16 cellular contexts compared by ENCODE assay signal in genomic region chr7:43568529-43568928, GRCh38. TPM values are rescaled to one million over a fixed set of nuclear protein-coding genes. Genes with fewer than 3 reads are reported as not detected.
DNase-seq lines count a peak whose midpoint lies in the region; ATAC-seq and TF ChIP-seq lines count a peak whose summit lies in the region.
"Had no signal": no experiment of that assay in that cellular context is flagged by ENCODE, and none has a peak within 500 bp of the region (broad histone marks: within the 10 kb centered on the region; RNA-seq: fewer than 3 reads in every experiment).

No MANE protein-coding gene starts in this region.

- peaks cover 8% of the 10 kb centered on the region for H3K9me3 ChIP-seq in MG63
- H3K9me3 ChIP-seq: BLaER1 treated with 17β-estradiol and CSF1 and Interleukin-3, amounts not matched to agents 10 nM and 100 nM; prostate gland had no signal

- H3K4me3 Mint-ChIP-seq in nephron progenitor cell = no peak overlapping the region
- H3K4me3 Mint-ChIP-seq: activated T-cell treated with anti-CD3 and anti-CD28 coated beads, Interleukin-2, amount 50 U/mL, for 72 hours; naive thymus-derived CD4-positive, alpha-beta T cell had no signal

- no peak for ATAC-seq in GM21447 (IDR thresholded peaks at IDR 0.05; ENCODE audit: unreplicated experiment)
- ATAC-seq: naive thymus-derived CD4-positive, alpha-beta T cell had no signal

- TF ChIP-seq CTCF in brain microvascular endothelial cell (IDR thresholded peaks at IDR 0.05; ENCODE audit: low read depth, low read length, missing control alignments) (no peak), nephron progenitor cell (IDR thresholded peaks at IDR 0.05) (no peak)

- peak; percentile 93 for DNase-seq in EL
- DNase-seq in MG63 = peak; percentile 84
- DNase-seq in brain microvascular endothelial cell = peak; percentile 79
- peak; percentile 83 for DNase-seq in foreskin melanocyte
- DNase-seq in nephron progenitor cell = no peak
- DNase-seq in activated effector memory CD4-positive, alpha-beta T cell treated with Interleukin-2 at 50 U/mL for 16 hours = no peak
- DNase-seq: activated T-cell treated with anti-CD3 and anti-CD28 coated beads, Interleukin-2, amount 50 U/mL, for 72 hours; DMS53; GOT3; naive thymus-derived CD4-positive, alpha-beta T cell; NCI-H1092; NCI-H774 had no signal

- no peaks in the 10 kb centered on the region for H3K4me1 Mint-ChIP-seq in nephron progenitor cell

- H3K4me3 ChIP-seq in MG63 (no peak overlapping the region), brain microvascular endothelial cell (ENCODE audit: low read depth, low read length) (no peak overlapping the region)
- H3K4me3 ChIP-seq: BLaER1 treated with 17β-estradiol and CSF1 and Interleukin-3, amounts not matched to agents 10 nM and 100 nM; coronary artery; prostate gland had no signal

- H3K27me3 ChIP-seq in MG63 (no peaks in the 10 kb centered on the region), brain microvascular endothelial cell (replicated peaks) (no peaks in the 10 kb centered on the region)
- H3K27me3 ChIP-seq: BLaER1 treated with 17β-estradiol and CSF1 and Interleukin-3, amounts not matched to agents 10 nM and 100 nM had no signal

- H3K36me3 ChIP-seq in MG63 (no peaks in the 10 kb centered on the region), brain microvascular endothelial cell (replicated peaks) (no peaks in the 10 kb centered on the region)
- H3K36me3 ChIP-seq: BLaER1 treated with 17β-estradiol and CSF1 and Interleukin-3, amounts not matched to agents 10 nM and 100 nM; prostate gland had no signal

- H3K36me3 Mint-ChIP-seq in nephron progenitor cell (ENCODE audit: low read depth) = no peaks in the 10 kb centered on the region
- H3K36me3 Mint-ChIP-seq: naive thymus-derived CD4-positive, alpha-beta T cell had no signal

- H3K27ac Mint-ChIP-seq in nephron progenitor cell = no peak overlapping the region
- H3K27ac Mint-ChIP-seq: activated T-cell treated with anti-CD3 and anti-CD28 coated beads, Interleukin-2, amount 50 U/mL, for 72 hours; naive thymus-derived CD4-positive, alpha-beta T cell had no signal

- H3K27ac ChIP-seq in brain microvascular endothelial cell = peak overlapping the region; percentile 98
- H3K27ac ChIP-seq: BLaER1 treated with 17β-estradiol and CSF1 and Interleukin-3, amounts not matched to agents 10 nM and 100 nM; coronary artery; prostate gland had no signal

- no peaks in the 10 kb centered on the region for H3K9me3 Mint-ChIP-seq in nephron progenitor cell
- H3K9me3 Mint-ChIP-seq: activated T-cell treated with anti-CD3 and anti-CD28 coated beads, Interleukin-2, amount 50 U/mL, for 72 hours; naive thymus-derived CD4-positive, alpha-beta T cell had no signal

- in situ Hi-C loops in brain microvascular endothelial cell (cut with HindIII; ENCODE audit: low pct_ligation_motif_present, low sequenced_read_pairs) = no loop called here

- H3K27me3 Mint-ChIP-seq in nephron progenitor cell (ENCODE audit: low read depth, poor library complexity) = peaks cover 4% of the 10 kb centered on the region

RNA-seq across cellular contexts. Expression of gene STK17A, which starts 14.4 kb away (rescaled TPM):
- 74.9 and 111 TPM in 2 replicates for total RNA-seq in MG63 (2014; rRNA removed; shearing (Covaris generic); ENCODE audit: low replicate concordance)

Comparison
In these comparisons a context has a peak if more than half of its experiments do, and no peak if none do; other contexts are left out.
1. DNase-seq: peak in EL (single experiment), MG63 (single experiment), brain microvascular endothelial cell (single experiment) and foreskin melanocyte (single experiment); none in nephron progenitor cell (single experiment) and activated effector memory CD4-positive, alpha-beta T cell treated with Interleukin-2 at 50 U/mL for 16 hours (single experiment).